3 cellular contexts compared by ENCODE assay signal in genomic region chr7:77108362-77108761, GRCh38. TPM values are rescaled to one million over a fixed set of nuclear protein-coding genes. Genes with fewer than 3 reads are reported as not detected.
"Had no signal": no experiment of that assay in that cellular context is flagged by ENCODE, and none has a peak within 500 bp of the region (broad histone marks: within the 10 kb centered on the region; RNA-seq: fewer than 3 reads in every experiment).

No MANE protein-coding gene starts in this region.

RNA-seq across cellular contexts. Expression of gene SPDYE18, which starts 46.0 kb away (rescaled TPM):
- total RNA-seq: osteoblast, smooth muscle cell, upper lobe of right lung had no signal
